In the genomic region with DNA sequence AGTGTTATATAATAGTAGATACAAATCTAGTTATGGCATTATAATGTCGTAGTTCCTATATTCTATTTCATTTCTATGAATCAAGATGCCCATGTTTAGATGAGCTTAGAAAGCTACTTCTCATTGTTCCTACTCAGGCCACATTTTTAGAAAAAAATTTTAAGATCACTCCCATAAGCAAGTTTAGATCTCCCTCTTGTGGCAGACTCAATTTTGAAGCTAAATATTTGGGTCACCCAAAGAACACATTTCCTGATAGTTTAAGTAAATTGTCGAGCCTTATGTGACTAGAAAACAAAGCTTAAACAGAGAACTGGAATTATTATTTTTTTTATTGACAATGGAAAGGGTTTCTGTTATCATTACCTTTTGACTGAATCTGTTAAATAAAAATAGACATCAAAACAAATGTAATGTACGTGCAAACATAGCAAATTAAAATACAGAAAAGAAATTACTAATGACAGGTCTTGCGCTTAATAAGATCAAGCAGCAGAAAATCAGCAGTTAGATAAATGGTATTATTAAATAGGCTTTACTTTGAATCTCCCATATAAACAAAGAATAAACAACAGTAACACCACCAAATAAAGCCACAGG, we compare ENCODE assay signal across 8 cellular contexts.
DNase-seq lines count a peak whose midpoint lies in the region; ATAC-seq, FAIRE-seq and TF ChIP-seq lines count a peak whose summit lies in the region.

No MANE protein-coding gene starts in this region.

- in situ Hi-C loops in GM12878 (cut with MboI): no loop called here

- peak; percentile 49 for FAIRE-seq in GM12878 (lab: Jason Lieb, UNC)

- 59 to 67% (median 62%) methylated on average over 4 of the region's 4 CpGs for WGBS in heart left ventricle, 4 donors
- 56% methylated on average over 4 of the region's 4 CpGs for WGBS in right cardiac atrium
- WGBS in GM12878 (ENCODE audit: insufficient coverage, insufficient replicate concordance, low lambda C conversion rate, missing lambda C conversion rate): 37% methylated on average over 4 of the region's 4 CpGs
- WGBS in suprapubic skin: 51% methylated on average over 4 of the region's 4 CpGs

- H3K27me3 ChIP-seq in heart left ventricle (no peaks in the 10 kb centered on the region), right cardiac atrium (ENCODE audit: control insufficient read depth, insufficient read depth) (no peaks in the 10 kb centered on the region), GM12878 (replicated peaks in 1 of 2; ENCODE audit: control insufficient read depth in 2 of 2, insufficient read depth in 2 of 2, low read length in 1 of 2) (no peaks in the 10 kb centered on the region), suprapubic skin (no peaks in the 10 kb centered on the region)

- CTCF ChIA-PET in GM12878 (lab: Yijun Ruan, JAX): interaction anchor here (0.7 to 2.4 kb wide), 7 partner anchors 8 to 1062 kb away, joined by 3 to 6 read pairs (median 4); no protein-coding TSS in a partner anchor

- no peak overlapping the region for H3K27ac ChIP-seq in heart left ventricle
- no peak overlapping the region for H3K27ac ChIP-seq in right cardiac atrium (ENCODE audit: low read length)
- H3K27ac ChIP-seq in GM12878 (ENCODE audit: control insufficient read depth, insufficient read depth): no peak overlapping the region
- H3K27ac ChIP-seq in suprapubic skin: no peak overlapping the region

- ATAC-seq in heart left ventricle: no peak
- no peak for ATAC-seq in right cardiac atrium
- peak; percentile 52; the same call in 1 of the 3 replicates for ATAC-seq in GM12878
- ATAC-seq in HG03457 (IDR thresholded peaks at IDR 0.05; ENCODE audit: unreplicated experiment): no peak

- RAD21 ChIA-PET in GM12878 (lab: Charles Lee; ENCODE audit: unreplicated experiment): interaction anchor here (1.0 to 1.5 kb wide), 2 partner anchors 9 to 421 kb away, joined by 3 read pairs; no protein-coding TSS in a partner anchor

- H3K27ac Mint-ChIP-seq in mesothelial cell of epicardium: no peak overlapping the region

- TF ChIP-seq CTCF in heart left ventricle (IDR thresholded peaks at IDR 0.05) (peak in 9 of 12 donors; percentile 10 to 58 (median 39)), GM12878 (IDR thresholded peaks at IDR 0.05 in 2 of 3, conservative IDR thresholded peaks at IDR 0.05 in 1 of 3; ENCODE audit: control insufficient read depth in 2 of 3, extremely low read depth in 1 of 3, insufficient read depth in 1 of 3, low read depth in 3 of 3, low read length in 3 of 3) (peak in 1 of 3 experiments; percentile 38; a peak in 1 of 6 replicates), mesothelial cell of epicardium (IDR thresholded peaks at IDR 0.05; ENCODE audit: unreplicated experiment) (peak; percentile 63), suprapubic skin (IDR thresholded peaks at IDR 0.05) (peak in 1 of 2 donors; percentile 14)

- H3K9me3 Mint-ChIP-seq in mesothelial cell of epicardium: no peaks in the 10 kb centered on the region

- DNase-seq in heart left ventricle (no peak), right cardiac atrium (no peak), NCI-H2227 treated with DMSO at 0.1 percent for 48 hours (lab: John Stamatoyannopoulos, UW) (peak; percentile 67), GM12878 (ENCODE audit: low read depth, low spot score) (no peak), mesothelial cell of epicardium (ENCODE audit: low spot score in 2 of 2, unreplicated experiment in 2 of 2) (no peak), suprapubic skin (ENCODE audit: low spot score in 2 of 2) (no peak)
- DNase-seq in stimulated activated CD4-positive, alpha-beta T cell treated with anti-CD3 and anti-CD28 coated beads, Interleukin-2, amount 100 ng/mL, for 24 hours: no peak

- H3K4me3 Mint-ChIP-seq in mesothelial cell of epicardium: no peak overlapping the region

- H3K4me3 ChIP-seq in heart left ventricle (no peak overlapping the region), right cardiac atrium (ENCODE audit: low read length) (no peak overlapping the region), GM12878 (no peak overlapping the region), suprapubic skin (no peak overlapping the region)

- H3K27me3 Mint-ChIP-seq in mesothelial cell of epicardium (ENCODE audit: low read depth): no peaks in the 10 kb centered on the region

- no peaks in the 10 kb centered on the region for H3K79me2 ChIP-seq in GM12878 (ENCODE audit: control insufficient read depth, insufficient read depth, low read length)

- H4K20me1 ChIP-seq in GM12878 (ENCODE audit: control insufficient read depth, insufficient read depth): no peaks in the 10 kb centered on the region

- intact Hi-C loops in heart left ventricle (cut with DNase I): no loop called here
- intact Hi-C loops in right cardiac atrium (cut with DNase I): no loop called here
- intact Hi-C loops in GM12878 (cut with micrococcal nuclease; ENCODE audit: unreplicated experiment): loop anchor here (2.0 kb wide), 1 partner anchor 845 kb away; no protein-coding TSS in a partner anchor

- peaks cover 2% of the 10 kb centered on the region for H3K36me3 Mint-ChIP-seq in mesothelial cell of epicardium

- no peak for TF ChIP-seq POLR2A in heart left ventricle (IDR thresholded peaks at IDR 0.05)
- TF ChIP-seq POLR2A in GM12878 (IDR thresholded peaks at IDR 0.05; ENCODE audit: low read depth, low read length): no peak
- TF ChIP-seq POLR2A in suprapubic skin (IDR thresholded peaks at IDR 0.05): no peak

- H3K9ac ChIP-seq in GM12878 (ENCODE audit: control insufficient read depth, insufficient read depth, low read length): no peak overlapping the region

- peak; percentile 54 for TF ChIP-seq RAD21 in GM12878 (IDR thresholded peaks at IDR 0.05; ENCODE audit: insufficient read depth, low read depth, low read length)

- POLR2A ChIA-PET in GM12878 (lab: Charles Lee): no interaction called here

- no peak overlapping the region for H3K4me2 ChIP-seq in GM12878 (ENCODE audit: control insufficient read depth, insufficient read depth)

- no TSS peak for BruUV-seq in GM12878 (replicated peaks; lab: Mats Ljungman, UMichigan)

- H3K4me1 Mint-ChIP-seq in mesothelial cell of epicardium: peaks cover 4% of the 10 kb centered on the region

- H3K9me3 ChIP-seq in heart left ventricle (no peaks in the 10 kb centered on the region), right cardiac atrium (ENCODE audit: control insufficient read depth, low read length) (no peaks in the 10 kb centered on the region), GM12878 (replicated peaks; ENCODE audit: control insufficient read depth, insufficient read depth, low read length) (no peaks in the 10 kb centered on the region), suprapubic skin (no peaks in the 10 kb centered on the region)

- peaks cover 0 to 40% (median 0%) of the 10 kb centered on the region in 9 donors for H3K36me3 ChIP-seq in heart left ventricle
- H3K36me3 ChIP-seq in GM12878 (ENCODE audit: control insufficient read depth in 2 of 2, insufficient read depth in 2 of 2, low read length in 1 of 2): no peaks in the 10 kb centered on the region
- no peaks in the 10 kb centered on the region for H3K36me3 ChIP-seq in suprapubic skin

- no peaks in the 10 kb centered on the region for H3K4me1 ChIP-seq in heart left ventricle
- no peaks in the 10 kb centered on the region for H3K4me1 ChIP-seq in right cardiac atrium (ENCODE audit: control insufficient read depth, insufficient read depth, low read length)
- H3K4me1 ChIP-seq in GM12878 (ENCODE audit: control insufficient read depth, insufficient read depth, low read length): no peaks in the 10 kb centered on the region
- no peaks in the 10 kb centered on the region for H3K4me1 ChIP-seq in suprapubic skin

- no peak overlapping the region for H2AFZ ChIP-seq in GM12878 (ENCODE audit: control insufficient read depth, low read depth, low read length)

- SMC1A ChIA-PET in GM12878 (lab: Charles Lee; ENCODE audit: uncharacterized antibody, unreplicated experiment): no interaction called here

- TF ChIP-seq EP300 in GM12878 (IDR thresholded peaks at IDR 0.05; ENCODE audit: borderline replicate concordance in 1 of 2, control insufficient read depth in 1 of 2, low read depth in 2 of 2, low read length in 2 of 2) (no peak), suprapubic skin (IDR thresholded peaks at IDR 0.05) (no peak)

TF ChIP-seq in GM12878, 131 proteins besides CTCF, POLR2A, EP300 and RAD21:
- TF ChIP-seq SMC3 (IDR thresholded peaks at IDR 0.05; ENCODE audit: borderline replicate concordance, low read length): peak; percentile 14; the same call in 1 of the 2 replicates
- peak; percentile 40; the same call in 1 of the 2 replicates for TF ChIP-seq ZNF384 (IDR thresholded peaks at IDR 0.05; ENCODE audit: borderline replicate concordance, low read depth, low read length)
- no peak for TF ChIP-seq HDAC6 (IDR thresholded peaks at IDR 0.05; ENCODE audit: unreplicated experiment)
